ENCODE assay signal across 15 cellular contexts in the genomic region with DNA sequence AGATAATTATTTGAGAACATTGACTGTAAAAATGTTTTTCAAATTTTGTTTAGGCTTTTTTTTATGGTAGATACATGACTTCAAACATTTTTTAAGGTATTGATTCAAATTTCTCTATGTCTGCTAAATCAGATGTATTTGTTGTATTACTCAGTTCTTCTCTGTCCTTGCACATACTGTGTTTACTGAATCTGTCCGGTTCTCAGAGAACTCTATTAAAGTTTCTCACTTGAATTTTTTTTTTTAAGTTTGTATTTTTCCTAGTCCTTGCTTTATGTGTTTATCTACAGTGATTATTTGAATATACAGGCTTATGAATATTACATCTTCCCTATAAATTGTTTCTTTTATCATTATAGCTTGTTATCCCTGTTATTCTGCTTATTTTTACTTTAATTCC. TPM values are rescaled to one million over a fixed set of nuclear protein-coding genes. Genes with fewer than 3 reads are reported as not detected.
DNase-seq lines count a peak whose midpoint lies in the region; ATAC-seq and TF ChIP-seq lines count a peak whose summit lies in the region.
"Had no signal": no experiment of that assay in that cellular context is flagged by ENCODE, and none has a peak within 500 bp of the region (broad histone marks: within the 10 kb centered on the region; RNA-seq: fewer than 3 reads in every experiment).

No MANE protein-coding gene starts in this region.

- peaks cover 65% of the 10 kb centered on the region for H3K4me1 Mint-ChIP-seq in activated naive CD8-positive, alpha-beta T cell (ENCODE audit: low read depth)
- H3K4me1 Mint-ChIP-seq in naive thymus-derived CD4-positive, alpha-beta T cell = peaks cover 53 to 86% (median 70%) of the 10 kb centered on the region in 7 donors
- peaks cover 61 to 64% of the 10 kb centered on the region in 2 experiments for H3K4me1 Mint-ChIP-seq in H9
- H3K4me1 Mint-ChIP-seq in activated naive CD4-positive, alpha-beta T cell treated with anti-CD3 and anti-CD28 coated beads, Interleukin-2, amount 10 ng/mL, durations not matched to agents 7 days and 5 days = peaks cover 68% of the 10 kb centered on the region

- H3K9ac ChIP-seq in H9 (ENCODE audit: extremely low read depth, insufficient read length, low read length) = no peak overlapping the region

- H3K14ac ChIP-seq in H9 (ENCODE audit: insufficient read depth, low read length) = no peak overlapping the region

- H3K4me1 ChIP-seq in ACC112 (ENCODE audit: control insufficient read depth, insufficient read depth, low read length, unreplicated experiment) (peaks cover 64% of the 10 kb centered on the region), H9 (ENCODE audit: insufficient read depth, low read length) (peaks cover 3% of the 10 kb centered on the region)
- peaks cover 37 to 45% of the 10 kb centered on the region in 2 donors for H3K4me1 ChIP-seq in naive thymus-derived CD4-positive, alpha-beta T cell (ENCODE audit: control insufficient read depth in 2 of 2, insufficient read depth in 2 of 2, low read length in 2 of 2)

- no peak overlapping the region for H3K23ac ChIP-seq in H9 (ENCODE audit: insufficient read length, low read depth, low read length)

- no peak for ATAC-seq in naive thymus-derived CD4-positive, alpha-beta T cell
- ATAC-seq in GM21576 (IDR thresholded peaks at IDR 0.05; ENCODE audit: unreplicated experiment) = no peak

- intact Hi-C loops in naive thymus-derived CD4-positive, alpha-beta T cell (cut with micrococcal nuclease) = no loop called here

- H2AFZ ChIP-seq in ACC112 (ENCODE audit: low read length, unreplicated experiment) (no peak overlapping the region), H9 (ENCODE audit: low read length) (no peak overlapping the region)

- H3K4me3 Mint-ChIP-seq in activated naive CD8-positive, alpha-beta T cell = peak overlapping the region; percentile 48
- H3K4me3 Mint-ChIP-seq in naive thymus-derived CD4-positive, alpha-beta T cell = peak overlapping the region in 8 of 10 donors; percentile 17 to 100 (median 60)
- H3K4me3 Mint-ChIP-seq in H9 = peak overlapping the region in 1 of 2 experiments; percentile 43; a peak in 1 of 5 replicates
- H3K4me3 Mint-ChIP-seq in activated naive CD4-positive, alpha-beta T cell treated with anti-CD3 and anti-CD28 coated beads, Interleukin-2, amount 10 ng/mL, durations not matched to agents 7 days and 5 days = no peak overlapping the region

- H3K18ac ChIP-seq in H9 (ENCODE audit: insufficient read length, low read depth, low read length) = no peak overlapping the region

- CTCF ChIA-PET in naive thymus-derived CD4-positive, alpha-beta T cell (lab: Charles Lee) = interaction anchor here (1.0 kb wide), 1 partner anchor 24 kb away, joined by 3 read pairs; no protein-coding TSS in a partner anchor
- CTCF ChIA-PET in activated naive CD4-positive, alpha-beta T cell treated with anti-CD3 and anti-CD28 coated beads, Interleukin-2, amount 10 ng/mL, durations not matched to agents 7 days and 5 days (lab: Charles Lee) = no interaction called here

- H2BK120ac ChIP-seq in H9 (ENCODE audit: low read depth, low read length, poor library complexity, severe bottlenecking) = no peak overlapping the region

- H2BK15ac ChIP-seq in H9 (ENCODE audit: low read depth, low read length) = no peak overlapping the region

- H3K36me3 ChIP-seq in ACC112 (ENCODE audit: insufficient read depth, low read length) = peaks cover 12% of the 10 kb centered on the region
- peaks cover 0 to 12% (median 4%) of the 10 kb centered on the region in 3 experiments for H3K36me3 ChIP-seq in naive thymus-derived CD4-positive, alpha-beta T cell (ENCODE audit: control insufficient read depth in 2 of 3, insufficient read depth in 3 of 3, low read length in 3 of 3)

- no peaks in the 10 kb centered on the region for H3K9me3 ChIP-seq in naive thymus-derived CD4-positive, alpha-beta T cell (ENCODE audit: control insufficient read depth in 2 of 3, low read length in 3 of 3)
- no peaks in the 10 kb centered on the region for H3K9me3 ChIP-seq in H9 (ENCODE audit: control insufficient read depth, low read depth, low read length)

- no peak overlapping the region for H2BK20ac ChIP-seq in H9 (ENCODE audit: low read depth, low read length, poor library complexity, severe bottlenecking)

- no peak overlapping the region for H3K4ac ChIP-seq in H9 (ENCODE audit: low read depth, low read length)

- no peak overlapping the region for H3K4me2 ChIP-seq in H9 (ENCODE audit: insufficient read depth, insufficient read length, low read length)

- peaks cover 9% of the 10 kb centered on the region for H3K23me2 ChIP-seq in H9 (ENCODE audit: insufficient read length, low read depth, low read length, poor library complexity, severe bottlenecking)

- H3K36me3 Mint-ChIP-seq in activated naive CD8-positive, alpha-beta T cell = peaks cover 20% of the 10 kb centered on the region
- H3K36me3 Mint-ChIP-seq in naive thymus-derived CD4-positive, alpha-beta T cell = peaks cover 0 to 25% (median 17%) of the 10 kb centered on the region in 5 donors
- peaks cover 9 to 38% (median 37%) of the 10 kb centered on the region in 3 experiments; a peak in 6 of 7 replicates for H3K36me3 Mint-ChIP-seq in H9 (ENCODE audit: insufficient read depth in 1 of 3, low read depth in 3 of 3)
- peaks cover 62% of the 10 kb centered on the region for H3K36me3 Mint-ChIP-seq in activated naive CD4-positive, alpha-beta T cell treated with anti-CD3 and anti-CD28 coated beads, Interleukin-2, amount 10 ng/mL, durations not matched to agents 7 days and 5 days

- no peak overlapping the region for H2AK5ac ChIP-seq in H9 (ENCODE audit: insufficient read length, low read length)

- no peak overlapping the region for H4K8ac ChIP-seq in H9 (replicated peaks; ENCODE audit: insufficient read length, low read depth, low read length)

- H3K27me3 Mint-ChIP-seq in activated naive CD8-positive, alpha-beta T cell = no peaks in the 10 kb centered on the region
- H3K27me3 Mint-ChIP-seq in naive thymus-derived CD4-positive, alpha-beta T cell = no peaks in the 10 kb centered on the region
- H3K27me3 Mint-ChIP-seq in H9 (ENCODE audit: low read depth) = no peaks in the 10 kb centered on the region
- no peaks in the 10 kb centered on the region for H3K27me3 Mint-ChIP-seq in activated naive CD4-positive, alpha-beta T cell treated with anti-CD3 and anti-CD28 coated beads, Interleukin-2, amount 10 ng/mL, durations not matched to agents 7 days and 5 days

- no peak overlapping the region for H4K91ac ChIP-seq in H9 (ENCODE audit: insufficient read length, low read depth, low read length)

- H3K27ac Mint-ChIP-seq in activated naive CD8-positive, alpha-beta T cell = no peak overlapping the region
- peak overlapping the region in 5 of 9 donors; percentile 4 to 72 (median 38) for H3K27ac Mint-ChIP-seq in naive thymus-derived CD4-positive, alpha-beta T cell
- peak overlapping the region in 1 of 3 experiments; percentile 86; a peak in 2 of 7 replicates for H3K27ac Mint-ChIP-seq in H9
- H3K27ac Mint-ChIP-seq in activated naive CD4-positive, alpha-beta T cell treated with anti-CD3 and anti-CD28 coated beads, Interleukin-2, amount 10 ng/mL, durations not matched to agents 7 days and 5 days = no peak overlapping the region

- no peaks in the 10 kb centered on the region for H3K9me3 Mint-ChIP-seq in activated naive CD8-positive, alpha-beta T cell (ENCODE audit: low read depth)
- H3K9me3 Mint-ChIP-seq in naive thymus-derived CD4-positive, alpha-beta T cell = no peaks in the 10 kb centered on the region
- H3K9me3 Mint-ChIP-seq in H9 = no peaks in the 10 kb centered on the region
- H3K9me3 Mint-ChIP-seq in activated naive CD4-positive, alpha-beta T cell treated with anti-CD3 and anti-CD28 coated beads, Interleukin-2, amount 10 ng/mL, durations not matched to agents 7 days and 5 days = no peaks in the 10 kb centered on the region

- no peak for TF ChIP-seq CTCF in GM12865 (IDR thresholded peaks at IDR 0.05; ENCODE audit: insufficient read depth, low read depth, low read length, missing control alignments)
- no peak for TF ChIP-seq CTCF in H9 (conservative IDR thresholded peaks at IDR 0.05)

- POLR2A ChIA-PET in naive thymus-derived CD4-positive, alpha-beta T cell (lab: Charles Lee) = interaction anchor here (1.0 kb wide), 1 partner anchor 30 kb away, joined by 3 read pairs; no protein-coding TSS in a partner anchor

- H3K56ac ChIP-seq in H9 (ENCODE audit: insufficient read length, low read depth, low read length) = no peak overlapping the region

- H3K4me3 ChIP-seq in ACC112 (ENCODE audit: low read depth, low read length) (peak overlapping the region; percentile 49), GM12865 (ENCODE audit: low read depth, low read length) (peak overlapping the region; percentile 12; the same call in 1 of the 2 replicates)
- H3K4me3 ChIP-seq in naive thymus-derived CD4-positive, alpha-beta T cell (ENCODE audit: low read length) = no peak overlapping the region

- no peak overlapping the region for H4K5ac ChIP-seq in H9 (ENCODE audit: insufficient read length, low read depth, low read length)

- DNase-seq in GM12865 (ENCODE audit: low read depth) = no peak
- DNase-seq in naive thymus-derived CD4-positive, alpha-beta T cell = no peak
- no peak for DNase-seq in NCI-H82 treated with DMSO at 0.1 percent for 48 hours (lab: John Stamatoyannopoulos, UW; ENCODE audit: unreplicated experiment)
- DNase-seq in H9 = no peak
- no peak for DNase-seq in activated naive CD4-positive, alpha-beta T cell treated with anti-CD3 and anti-CD28 coated beads, Interleukin-2, amount 10 ng/mL, durations not matched to agents 7 days and 5 days
- DNase-seq: activated CD4-positive, alpha-beta T cell treated with anti-CD3 and anti-CD28 coated beads, Interleukin-2, amount 50 U/mL, for 4 hours; cortex of kidney; midbrain; OCI-M1; stimulated activated CD4-positive, alpha-beta T cell treated with anti-CD3 and anti-CD28 coated beads, Interleukin-4, amount 100 ng/mL, for 24 hours; stimulated activated naive CD4-positive, alpha-beta T cell had no signal

- no peaks in the 10 kb centered on the region for H3K27me3 ChIP-seq in ACC112 (ENCODE audit: insufficient read depth, low read length)
- no peaks in the 10 kb centered on the region for H3K27me3 ChIP-seq in naive thymus-derived CD4-positive, alpha-beta T cell (ENCODE audit: control insufficient read depth in 2 of 2, insufficient read depth in 2 of 2, low read length in 2 of 2)
- H3K27me3 ChIP-seq in H9 (ENCODE audit: insufficient read depth, low read length) = no peaks in the 10 kb centered on the region

- no peak overlapping the region for H3T11ph ChIP-seq in H9 (ENCODE audit: low read length)

- WGBS in H9 (ENCODE audit: extremely low coverage, insufficient read length, low lambda C conversion rate) = no CpG with 5 or more reads among the region's 1 CpG

- H3K79me2 ChIP-seq in ACC112 (ENCODE audit: control insufficient read depth, insufficient read depth, low read length, unreplicated experiment) (peaks cover 100% of the 10 kb centered on the region), H9 (ENCODE audit: insufficient read depth, low read length) (peaks cover 76% of the 10 kb centered on the region)

- peaks cover 7% of the 10 kb centered on the region for H3K79me1 ChIP-seq in H9 (ENCODE audit: insufficient read depth, low read depth, low read length, poor library complexity, severe bottlenecking)

- H2BK12ac ChIP-seq in H9 (ENCODE audit: insufficient read length, low read depth, low read length) = no peak overlapping the region

- H3K27ac ChIP-seq in ACC112 (ENCODE audit: low read depth, low read length) (no peak overlapping the region), H9 (ENCODE audit: insufficient read length, low read depth, low read length) (no peak overlapping the region)
- H3K27ac ChIP-seq in naive thymus-derived CD4-positive, alpha-beta T cell (ENCODE audit: low read depth, low read length) = no peak overlapping the region
- H3K27ac ChIP-seq: C4-2B had no signal

- H4K20me1 ChIP-seq in H9 (ENCODE audit: control insufficient read depth, insufficient read depth, insufficient read length) = no peaks in the 10 kb centered on the region

- H2BK5ac ChIP-seq in H9 (ENCODE audit: insufficient read length, low read length) = no peak overlapping the region

RNA-seq across cellular contexts. Expression of a gene that starts 5.3 kb away (rescaled TPM):
- total RNA-seq in naive thymus-derived CD4-positive, alpha-beta T cell = 100 to 1,000 TPM; 189 to 340 (median 209) TPM
- polyA plus RNA-seq in naive thymus-derived CD4-positive, alpha-beta T cell = 100 to 1,000 TPM; 129 to 134 TPM
- total RNA-seq in H9 (2021) = 385 and 399 TPM in 2 replicates

RNA-seq across cellular contexts. Expression of a gene that starts 5.6 kb away (rescaled TPM):
- 100 to 1,000 TPM; 127 to 231 (median 169) TPM for total RNA-seq in naive thymus-derived CD4-positive, alpha-beta T cell
- polyA plus RNA-seq in naive thymus-derived CD4-positive, alpha-beta T cell = 10 to 100 TPM; 42.8 to 71.8 TPM
- 340 and 364 TPM in 2 replicates for total RNA-seq in H9 (2021)

RNA-seq across cellular contexts. Expression of a gene that starts 35.1 kb away (rescaled TPM):
- total RNA-seq in naive thymus-derived CD4-positive, alpha-beta T cell = 10 to 100 TPM; 12.4 to 31.0 (median 22.1) TPM
- 1 to 10 TPM; 6.2 to 7.2 TPM for polyA plus RNA-seq in naive thymus-derived CD4-positive, alpha-beta T cell
- total RNA-seq in H9 (2021) = 31.0 and 33.9 TPM in 2 replicates

Comparison
In these comparisons a context has a peak if more than half of its experiments do, and no peak if none do; other contexts are left out.
1. H3K27ac Mint-ChIP-seq: peak in naive thymus-derived CD4-positive, alpha-beta T cell (5 of 9); none in activated naive CD8-positive, alpha-beta T cell (single experiment) and activated naive CD4-positive, alpha-beta T cell treated with anti-CD3 and anti-CD28 coated beads, Interleukin-2, amount 10 ng/mL, durations not matched to agents 7 days and 5 days (single experiment).